In the genomic region with DNA sequence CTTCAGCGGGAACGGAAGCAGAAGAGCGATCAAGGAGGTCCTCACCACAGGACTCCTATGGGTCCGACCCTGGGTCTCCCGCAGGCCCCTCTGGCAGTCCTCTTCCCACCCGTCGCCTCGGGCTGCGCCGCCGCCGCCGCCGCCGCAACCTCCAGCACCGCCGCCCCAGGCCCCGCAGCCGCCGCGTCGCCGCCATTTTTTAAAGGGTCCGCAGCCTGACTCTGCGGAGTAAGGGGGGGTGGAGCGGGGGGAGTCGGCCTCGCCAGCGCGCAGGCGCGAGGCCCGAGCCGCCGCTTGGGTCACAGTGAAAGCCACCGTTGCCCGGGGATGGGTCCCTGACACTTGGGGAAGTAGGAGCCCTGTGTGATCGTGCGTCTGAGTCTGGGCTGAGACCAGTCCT, we compare ENCODE assay signal across 8 cellular contexts.
DNase-seq lines count a peak whose midpoint lies in the region; ATAC-seq, FAIRE-seq and TF ChIP-seq lines count a peak whose summit lies in the region.
"Not testable (repeated sequence)": the region's sequence is repeated elsewhere in the genome, so short reads cannot be mapped to it uniquely, and the experiment has no call there.

No MANE protein-coding gene starts in this region.

- not testable (repeated sequence) for H3K36me3 Mint-ChIP-seq in activated CD8-positive, alpha-beta T cell treated with anti-CD3 and anti-CD28 coated beads, Interleukin-2, amount 10 ng/mL, durations not matched to agents 7 days and 5 days (ENCODE audit: low read depth); activated naive CD8-positive, alpha-beta T cell; dendritic cell treated with granulocyte-macrophage colony-stimulating factor and Interleukin-4, amounts not matched to agents 40 ng/mL and 50 ng/mL, for 4 days (ENCODE audit: low read depth)

- not testable (repeated sequence) for TF ChIP-seq CTCF in SU-DHL-6 (IDR thresholded peaks at IDR 0.05; ENCODE audit: insufficient read depth, low read length, poor library complexity, severe bottlenecking); left ventricle myocardium inferior (IDR thresholded peaks at IDR 0.05; ENCODE audit: borderline replicate concordance); kidney (IDR thresholded peaks at IDR 0.05; ENCODE audit: borderline replicate concordance, extremely low read depth, insufficient read depth); ovary (IDR thresholded peaks at IDR 0.05); upper lobe of right lung (IDR thresholded peaks at IDR 0.05)

- not testable (repeated sequence) for H3K27me3 ChIP-seq in SU-DHL-6 (ENCODE audit: low read length); left ventricle myocardium inferior (ENCODE audit: low read depth); ovary; upper lobe of right lung

- not testable (repeated sequence) for FAIRE-seq in kidney (lab: Jason Lieb, UNC)

- not testable (repeated sequence) for H3K79me2 ChIP-seq in SU-DHL-6 (ENCODE audit: insufficient read depth, low read length)

- H3K4me2 ChIP-seq in SU-DHL-6 (ENCODE audit: low read depth, low read length, poor library complexity, severe bottlenecking): not testable (repeated sequence)

- H3F3A ChIP-seq in SU-DHL-6 (ENCODE audit: insufficient read depth): not testable (repeated sequence)

- H3K27ac ChIP-seq in SU-DHL-6 (ENCODE audit: low read depth, low read length); kidney (ENCODE audit: low read depth in 2 of 2, low read length in 2 of 2); ovary; upper lobe of right lung: not testable (repeated sequence)
- H3K27ac ChIP-seq in left ventricle myocardium inferior (replicated peaks): peak overlapping the region; percentile 46

- H2AFZ ChIP-seq in SU-DHL-6 (ENCODE audit: low read depth, low read length, severe bottlenecking): not testable (repeated sequence)

- not testable (repeated sequence) for H3K27ac Mint-ChIP-seq in activated CD8-positive, alpha-beta T cell treated with anti-CD3 and anti-CD28 coated beads, Interleukin-2, amount 10 ng/mL, durations not matched to agents 7 days and 5 days; activated naive CD8-positive, alpha-beta T cell; dendritic cell treated with granulocyte-macrophage colony-stimulating factor and Interleukin-4, amounts not matched to agents 40 ng/mL and 50 ng/mL, for 4 days

- peak overlapping the region; percentile 38; the same call in 1 of the 2 replicates for H3K9ac ChIP-seq in SU-DHL-6 (ENCODE audit: low read length)
- H3K9ac ChIP-seq in kidney (ENCODE audit: low read length in 2 of 2): not testable (repeated sequence)

- WGBS in ovary, 3 donors: 81 to 82% (median 81%) methylated on average over 23 to 37 of the region's 39 CpGs

- H3K36me3 ChIP-seq in SU-DHL-6 (ENCODE audit: low read length); left ventricle myocardium inferior; kidney (ENCODE audit: control insufficient read depth in 1 of 2, insufficient read depth in 2 of 2, low read length in 2 of 2); ovary; upper lobe of right lung: not testable (repeated sequence)

- not testable (repeated sequence) for H3K9me2 ChIP-seq in SU-DHL-6 (replicated peaks; ENCODE audit: insufficient read depth, low read length)

- H3K9me3 Mint-ChIP-seq in activated CD8-positive, alpha-beta T cell treated with anti-CD3 and anti-CD28 coated beads, Interleukin-2, amount 10 ng/mL, durations not matched to agents 7 days and 5 days (ENCODE audit: insufficient read depth); activated naive CD8-positive, alpha-beta T cell (ENCODE audit: low read depth); dendritic cell treated with granulocyte-macrophage colony-stimulating factor and Interleukin-4, amounts not matched to agents 40 ng/mL and 50 ng/mL, for 4 days: not testable (repeated sequence)

- not testable (repeated sequence) for H3K4me3 ChIP-seq in SU-DHL-6 (ENCODE audit: insufficient read depth, low read length, poor library complexity, severe bottlenecking); kidney (ENCODE audit: low read length in 2 of 2)
- peak overlapping the region; percentile 63 for H3K4me3 ChIP-seq in left ventricle myocardium inferior
- H3K4me3 ChIP-seq in ovary: peak overlapping the region; percentile 24
- H3K4me3 ChIP-seq in upper lobe of right lung: peak overlapping the region; percentile 14

- TF ChIP-seq POLR2A in ovary (IDR thresholded peaks at IDR 0.05): not testable (repeated sequence)

- TF ChIP-seq EP300 in ovary (IDR thresholded peaks at IDR 0.05): not testable (repeated sequence)

- H3K4me1 Mint-ChIP-seq in activated CD8-positive, alpha-beta T cell treated with anti-CD3 and anti-CD28 coated beads, Interleukin-2, amount 10 ng/mL, durations not matched to agents 7 days and 5 days (ENCODE audit: low read depth); activated naive CD8-positive, alpha-beta T cell (ENCODE audit: low read depth); dendritic cell treated with granulocyte-macrophage colony-stimulating factor and Interleukin-4, amounts not matched to agents 40 ng/mL and 50 ng/mL, for 4 days (ENCODE audit: low read depth): not testable (repeated sequence)

- not testable (repeated sequence) for H3K27me3 Mint-ChIP-seq in activated CD8-positive, alpha-beta T cell treated with anti-CD3 and anti-CD28 coated beads, Interleukin-2, amount 10 ng/mL, durations not matched to agents 7 days and 5 days (ENCODE audit: low read depth); activated naive CD8-positive, alpha-beta T cell; dendritic cell treated with granulocyte-macrophage colony-stimulating factor and Interleukin-4, amounts not matched to agents 40 ng/mL and 50 ng/mL, for 4 days

- peak overlapping the region; percentile 34 for H3K4me3 Mint-ChIP-seq in activated CD8-positive, alpha-beta T cell treated with anti-CD3 and anti-CD28 coated beads, Interleukin-2, amount 10 ng/mL, durations not matched to agents 7 days and 5 days
- H3K4me3 Mint-ChIP-seq in activated naive CD8-positive, alpha-beta T cell: peak overlapping the region; percentile 59
- peak overlapping the region; percentile 37 for H3K4me3 Mint-ChIP-seq in dendritic cell treated with granulocyte-macrophage colony-stimulating factor and Interleukin-4, amounts not matched to agents 40 ng/mL and 50 ng/mL, for 4 days

- not testable (repeated sequence) for DNase-seq in activated CD8-positive, alpha-beta T cell treated with anti-CD3 and anti-CD28 coated beads, Interleukin-2, amount 10 ng/mL, durations not matched to agents 7 days and 5 days; upper lobe of right lung
- peak; percentile 22 for DNase-seq in left ventricle myocardium inferior
- DNase-seq in kidney: peak; percentile 12
- peak in 1 of 5 donors; percentile 32 for DNase-seq in ovary

- intact Hi-C loops in dendritic cell treated with granulocyte-macrophage colony-stimulating factor and Interleukin-4, amounts not matched to agents 40 ng/mL and 50 ng/mL, for 4 days (cut with micrococcal nuclease); left ventricle myocardium inferior (cut with micrococcal nuclease); kidney (cut with DNase I); ovary (cut with DNase I); upper lobe of right lung (cut with DNase I): not testable (repeated sequence)

- POLR2A ChIA-PET in activated CD8-positive, alpha-beta T cell treated with anti-CD3 and anti-CD28 coated beads, Interleukin-2, amount 10 ng/mL, durations not matched to agents 7 days and 5 days (lab: Charles Lee): not testable (repeated sequence)

- not testable (repeated sequence) for H3K9me3 ChIP-seq in SU-DHL-6 (ENCODE audit: insufficient read depth, low read length); left ventricle myocardium inferior (replicated peaks); kidney (ENCODE audit: control insufficient read depth in 1 of 2, low read length in 2 of 2); ovary; upper lobe of right lung

- H4K20me1 ChIP-seq in SU-DHL-6 (ENCODE audit: low read depth, low read length): not testable (repeated sequence)

- not testable (repeated sequence) for ATAC-seq in activated CD8-positive, alpha-beta T cell treated with anti-CD3 and anti-CD28 coated beads, Interleukin-2, amount 10 ng/mL, durations not matched to agents 7 days and 5 days; upper lobe of right lung

- H3K4me1 ChIP-seq in left ventricle myocardium inferior; kidney (ENCODE audit: control insufficient read depth in 1 of 2, insufficient read depth in 1 of 2, low read depth in 1 of 2, low read length in 2 of 2); ovary (ENCODE audit: insufficient read depth); upper lobe of right lung: not testable (repeated sequence)

- CTCF ChIA-PET in activated CD8-positive, alpha-beta T cell treated with anti-CD3 and anti-CD28 coated beads, Interleukin-2, amount 10 ng/mL, durations not matched to agents 7 days and 5 days (lab: Charles Lee): not testable (repeated sequence)
